ENCODE assay signal across 1 cellular context in genomic region chr17:40362696-40363479, GRCh38.
TF ChIP-seq lines count a peak whose summit lies in the region.

No MANE protein-coding gene starts in this region.

TF ChIP-seq in HepG2, 621 proteins besides CTCF, POLR2A, EP300 and RAD21 (continued from another document and continues in another):
- TF ChIP-seq, protein P1, sequence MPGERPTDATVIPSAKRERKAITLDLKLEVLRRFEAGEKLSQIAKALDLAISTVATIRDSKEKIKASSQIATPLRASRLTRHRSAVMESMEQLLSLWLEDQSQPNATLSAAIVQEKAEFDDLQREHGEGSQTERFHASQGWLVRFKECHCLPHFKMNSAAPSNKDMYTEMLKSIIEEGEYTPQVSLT (CRISPR knock-in tag; IDR thresholded peaks at IDR 0.05; ENCODE audit: borderline replicate concordance, low read depth), result no peak
- peak; percentile 41; the same call in 1 of the 2 replicates for TF ChIP-seq BATF2 (CRISPR knock-in tag; IDR thresholded peaks at IDR 0.05)
- 0 out of 2 replicates have a peak, but pooled peaks have one; percentile 66 for TF ChIP-seq IRF9 (CRISPR knock-in tag; IDR thresholded peaks at IDR 0.05; ENCODE audit: borderline replicate concordance)
- TF ChIP-seq ZNF124 (CRISPR knock-in tag; IDR thresholded peaks at IDR 0.05), result peak; percentile 81; the same call in 1 of the 2 replicates
- TF ChIP-seq FOXA1 (IDR thresholded peaks at IDR 0.05), result no peak
- TF ChIP-seq FOXA1 (CRISPR knock-in tag; IDR thresholded peaks at IDR 0.05), result peak; percentile 27; the same call in 1 of the 2 replicates
- TF ChIP-seq MTERF4 (CRISPR knock-in tag; IDR thresholded peaks at IDR 0.05), result 0 out of 2 replicates have a peak, but pooled peaks have one; percentile 95
- TF ChIP-seq CCDC6 (CRISPR knock-in tag; IDR thresholded peaks at IDR 0.05), result peak; percentile 88; the same call in 1 of the 2 replicates
- 0 out of 2 replicates have a peak, but pooled peaks have one; percentile 59 for TF ChIP-seq ISX (CRISPR knock-in tag; conservative IDR thresholded peaks at IDR 0.05)
- TF ChIP-seq TAF15 (IDR thresholded peaks at IDR 0.05; ENCODE audit: low read depth, low read length, poor library complexity, severe bottlenecking), result peak; percentile 42
- 0 out of 2 replicates have a peak, but pooled peaks have one; percentile 25 for TF ChIP-seq GMEB2 (CRISPR knock-in tag; IDR thresholded peaks at IDR 0.05; ENCODE audit: low read depth)
- TF ChIP-seq, protein P2, sequence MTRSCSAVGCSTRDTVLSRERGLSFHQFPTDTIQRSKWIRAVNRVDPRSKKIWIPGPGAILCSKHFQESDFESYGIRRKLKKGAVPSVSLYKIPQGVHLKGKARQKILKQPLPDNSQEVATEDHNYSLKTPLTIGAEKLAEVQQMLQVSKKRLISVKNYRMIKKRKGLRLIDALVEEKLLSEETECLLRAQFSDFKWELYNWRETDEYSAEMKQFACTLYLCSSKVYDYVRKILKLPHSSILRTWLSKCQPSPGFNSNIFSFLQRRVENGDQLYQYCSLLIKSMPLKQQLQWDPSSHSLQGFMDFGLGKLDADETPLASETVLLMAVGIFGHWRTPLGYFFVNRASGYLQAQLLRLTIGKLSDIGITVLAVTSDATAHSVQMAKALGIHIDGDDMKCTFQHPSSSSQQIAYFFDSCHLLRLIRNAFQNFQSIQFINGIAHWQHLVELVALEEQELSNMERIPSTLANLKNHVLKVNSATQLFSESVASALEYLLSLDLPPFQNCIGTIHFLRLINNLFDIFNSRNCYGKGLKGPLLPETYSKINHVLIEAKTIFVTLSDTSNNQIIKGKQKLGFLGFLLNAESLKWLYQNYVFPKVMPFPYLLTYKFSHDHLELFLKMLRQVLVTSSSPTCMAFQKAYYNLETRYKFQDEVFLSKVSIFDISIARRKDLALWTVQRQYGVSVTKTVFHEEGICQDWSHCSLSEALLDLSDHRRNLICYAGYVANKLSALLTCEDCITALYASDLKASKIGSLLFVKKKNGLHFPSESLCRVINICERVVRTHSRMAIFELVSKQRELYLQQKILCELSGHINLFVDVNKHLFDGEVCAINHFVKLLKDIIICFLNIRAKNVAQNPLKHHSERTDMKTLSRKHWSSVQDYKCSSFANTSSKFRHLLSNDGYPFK (CRISPR knock-in tag; IDR thresholded peaks at IDR 0.05; ENCODE audit: borderline replicate concordance), result peak; percentile 80
- peak; percentile 89; the same call in 1 of the 2 replicates for TF ChIP-seq ZBED4 (CRISPR knock-in tag; IDR thresholded peaks at IDR 0.05; ENCODE audit: borderline replicate concordance)
- peak; percentile 70; the same call in 1 of the 3 replicates for TF ChIP-seq MXI1 (IDR thresholded peaks at IDR 0.05; ENCODE audit: borderline replicate concordance, low read depth, low read length)
- TF ChIP-seq ZMAT3 (CRISPR knock-in tag; conservative IDR thresholded peaks at IDR 0.05), result 0 out of 2 replicates have a peak, but pooled peaks have one; percentile 51
- peak; percentile 35 for TF ChIP-seq RXRA (CRISPR knock-in tag; IDR thresholded peaks at IDR 0.05)
- no peak for TF ChIP-seq RBAK (CRISPR knock-in tag; IDR thresholded peaks at IDR 0.05)
- TF ChIP-seq GATAD1 (CRISPR knock-in tag; IDR thresholded peaks at IDR 0.05), result peak; percentile 83
- TF ChIP-seq, protein P3, sequence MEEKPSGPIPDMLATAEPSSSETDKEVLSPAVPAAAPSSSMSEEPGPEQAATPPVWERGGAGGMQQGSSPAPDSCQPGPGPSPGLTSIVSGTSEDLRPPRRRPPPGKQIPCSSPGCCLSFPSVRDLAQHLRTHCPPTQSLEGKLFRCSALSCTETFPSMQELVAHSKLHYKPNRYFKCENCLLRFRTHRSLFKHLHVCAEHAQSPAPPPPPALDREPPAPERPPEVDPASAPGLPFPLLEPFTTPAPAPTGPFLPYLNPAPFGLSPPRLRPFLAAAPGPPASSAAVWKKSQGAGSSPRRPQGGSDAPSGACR (CRISPR knock-in tag; IDR thresholded peaks at IDR 0.05), result peak; percentile 92
- TF ChIP-seq ZNF331 (CRISPR knock-in tag; IDR thresholded peaks at IDR 0.05), result peak; percentile 92; the same call in 1 of the 2 replicates
- TF ChIP-seq ZNF142 (CRISPR knock-in tag; IDR thresholded peaks at IDR 0.05), result no peak; the same call in 1 of the 2 replicates
- no peak for TF ChIP-seq GZF1 (CRISPR knock-in tag; IDR thresholded peaks at IDR 0.05)
- TF ChIP-seq, protein P4, sequence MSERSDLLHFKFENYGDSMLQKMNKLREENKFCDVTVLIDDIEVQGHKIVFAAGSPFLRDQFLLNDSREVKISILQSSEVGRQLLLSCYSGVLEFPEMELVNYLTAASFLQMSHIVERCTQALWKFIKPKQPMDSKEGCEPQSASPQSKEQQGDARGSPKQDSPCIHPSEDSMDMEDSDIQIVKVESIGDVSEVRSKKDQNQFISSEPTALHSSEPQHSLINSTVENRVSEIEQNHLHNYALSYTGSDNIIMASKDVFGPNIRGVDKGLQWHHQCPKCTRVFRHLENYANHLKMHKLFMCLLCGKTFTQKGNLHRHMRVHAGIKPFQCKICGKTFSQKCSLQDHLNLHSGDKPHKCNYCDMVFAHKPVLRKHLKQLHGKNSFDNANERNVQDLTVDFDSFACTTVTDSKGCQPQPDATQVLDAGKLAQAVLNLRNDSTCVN (CRISPR knock-in tag; IDR thresholded peaks at IDR 0.05; ENCODE audit: borderline replicate concordance), result peak; percentile 81; the same call in 1 of the 2 replicates
- TF ChIP-seq ZSCAN25 (CRISPR knock-in tag; IDR thresholded peaks at IDR 0.05), result peak; percentile 81
- no peak for TF ChIP-seq ZNF577 (CRISPR knock-in tag; IDR thresholded peaks at IDR 0.05; ENCODE audit: borderline replicate concordance, low read depth)
- no peak for TF ChIP-seq STAT6 (CRISPR knock-in tag; IDR thresholded peaks at IDR 0.05; ENCODE audit: borderline replicate concordance)
- no peak for TF ChIP-seq HNF4G (IDR thresholded peaks at IDR 0.05; ENCODE audit: borderline replicate concordance, low read depth, low read length)
- TF ChIP-seq HNF4G (CRISPR knock-in tag; IDR thresholded peaks at IDR 0.05; ENCODE audit: borderline replicate concordance, low read depth), result peak; percentile 55; the same call in 1 of the 2 replicates
- TF ChIP-seq PAX8 (CRISPR knock-in tag; IDR thresholded peaks at IDR 0.05; ENCODE audit: borderline replicate concordance), result 0 out of 2 replicates have a peak, but pooled peaks have one; percentile 25
- TF ChIP-seq ZFP90 (CRISPR knock-in tag; IDR thresholded peaks at IDR 0.05; ENCODE audit: borderline replicate concordance), result peak; percentile 88; the same call in 1 of the 2 replicates
